In the genomic region with DNA sequence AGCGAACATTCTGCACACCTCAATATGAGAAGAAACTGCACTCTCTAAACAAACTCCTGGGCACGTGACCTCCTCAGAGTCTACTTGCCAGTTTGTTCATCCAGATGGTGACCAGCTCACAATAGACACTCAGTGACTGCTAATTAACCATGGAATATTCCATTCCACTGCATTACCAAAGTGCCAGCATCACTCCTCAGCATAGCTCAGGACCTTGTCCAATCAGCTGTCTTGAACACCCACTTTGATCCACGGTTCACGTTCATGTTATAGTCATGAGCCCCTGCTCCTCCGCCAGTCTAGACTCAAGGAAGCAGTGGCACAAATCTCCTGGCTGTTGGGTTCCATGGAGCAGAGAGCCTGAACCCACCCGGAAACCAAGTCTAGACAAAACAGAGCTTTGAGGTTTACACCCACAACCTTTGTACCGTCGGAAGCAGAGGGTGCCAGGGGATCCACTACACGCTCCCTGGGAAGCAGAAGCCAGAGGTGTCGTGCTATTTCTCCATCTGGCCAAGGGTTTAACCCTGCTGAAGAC, we compare ENCODE assay signal across 11 cellular contexts.
DNase-seq lines count a peak whose midpoint lies in the region; ATAC-seq, FAIRE-seq and TF ChIP-seq lines count a peak whose summit lies in the region.
"Had no signal": no experiment of that assay in that cellular context is flagged by ENCODE, and none has a peak within 500 bp of the region (broad histone marks: within the 10 kb centered on the region; RNA-seq: fewer than 3 reads in every experiment).

No MANE protein-coding gene starts in this region.

- H4K8ac ChIP-seq in IMR-90 (ENCODE audit: low read depth in 2 of 2, low read length in 2 of 2) = no peak overlapping the region; a peak in 1 of 4 replicates

- no peak overlapping the region for H4K5ac ChIP-seq in IMR-90 (ENCODE audit: low read depth, low read length)

- dilution Hi-C loops in IMR-90 (cut with HindIII; ENCODE audit: low sequenced_read_pairs, unreplicated experiment) = no loop called here

- peak; percentile 57 for DNase-seq in Ammon's horn (ENCODE audit: low spot score)
- DNase-seq in IMR-90 = no peak
- no peak for DNase-seq in activated naive CD4-positive, alpha-beta T cell treated with anti-CD3 and anti-CD28 coated beads, Interleukin-2, amount 10 ng/mL, durations not matched to agents 7 days and 5 days
- no peak for DNase-seq in naive B cell
- DNase-seq in GM10248 (ENCODE audit: extremely low spot score) = no peak
- DNase-seq in GM12892 (ENCODE audit: insufficient read length) = no peak
- no peak for DNase-seq in SHP77 (lab: John Stamatoyannopoulos, UW)
- DNase-seq: Calu3 had no signal

- H3K79me1 ChIP-seq in IMR-90 (ENCODE audit: low read depth in 1 of 2, low read length in 2 of 2) = 0 out of 4 replicates have a peak, but pooled peaks cover 0 to 2% of the 10 kb centered on the region in 2 experiments

- no peak overlapping the region for H3K27ac ChIP-seq in IMR-90 (ENCODE audit: insufficient read depth, low read length)
- H3K27ac ChIP-seq: neural progenitor cell had no signal

- CTCF ChIA-PET in IMR-90 (lab: Yijun Ruan, JAX) (no interaction called here), GM10248 (lab: Yijun Ruan, JAX) (interaction anchor here (0.9 to 2.4 kb wide), 8 partner anchors 11 to 282 kb away, joined by 3 to 13 read pairs (median 4); no protein-coding TSS in a partner anchor)
- CTCF ChIA-PET in activated naive CD4-positive, alpha-beta T cell treated with anti-CD3 and anti-CD28 coated beads, Interleukin-2, amount 10 ng/mL, durations not matched to agents 7 days and 5 days (lab: Charles Lee) = interaction anchor here (1.0 to 1.2 kb wide), 2 partner anchors 12 to 282 kb away, joined by 3 read pairs; no protein-coding TSS in a partner anchor

- H3K36me3 Mint-ChIP-seq in activated naive CD4-positive, alpha-beta T cell treated with anti-CD3 and anti-CD28 coated beads, Interleukin-2, amount 10 ng/mL, durations not matched to agents 7 days and 5 days = no peaks in the 10 kb centered on the region
- no peaks in the 10 kb centered on the region for H3K36me3 Mint-ChIP-seq in naive B cell
- H3K36me3 Mint-ChIP-seq: neural progenitor cell had no signal

- TF ChIP-seq CTCF in IMR-90 (conservative IDR thresholded peaks at IDR 0.05; ENCODE audit: low read depth, low read length) = no peak
- no peak for TF ChIP-seq CTCF in GM10248 (IDR thresholded peaks at IDR 0.05; ENCODE audit: control extremely low read depth, extremely low read depth, low read depth, missing control alignments)

- H3K56ac ChIP-seq in IMR-90 (ENCODE audit: extremely low read depth, insufficient read depth, low read length) = no peak overlapping the region

- no peak overlapping the region for H3K18ac ChIP-seq in IMR-90 (ENCODE audit: low read depth, low read length)

- TF ChIP-seq RAD21 in IMR-90 (IDR thresholded peaks at IDR 0.05; ENCODE audit: low read length) = no peak

- H3K27me3 ChIP-seq in IMR-90 (ENCODE audit: control insufficient read depth, insufficient read depth, low read length) = no peaks in the 10 kb centered on the region
- H3K27me3 ChIP-seq: neural progenitor cell had no signal

- H3K9me3 ChIP-seq in IMR-90 (ENCODE audit: control insufficient read depth, insufficient read depth, low read length) = no peaks in the 10 kb centered on the region

- in situ Hi-C loops in IMR-90 (cut with MboI; ENCODE audit: low sequenced_read_pairs) = no loop called here

- no peak overlapping the region for H3K4me3 Mint-ChIP-seq in activated naive CD4-positive, alpha-beta T cell treated with anti-CD3 and anti-CD28 coated beads, Interleukin-2, amount 10 ng/mL, durations not matched to agents 7 days and 5 days
- peak overlapping the region in 5 of 8 donors; percentile 45 to 81 (median 66) for H3K4me3 Mint-ChIP-seq in naive B cell
- H3K4me3 Mint-ChIP-seq: neural progenitor cell had no signal

- ATAC-seq in IMR-90 (ENCODE audit: low read depth) (no peak), naive B cell (ENCODE audit: low read depth in 2 of 2) (no peak), HG02884 (IDR thresholded peaks at IDR 0.05; ENCODE audit: unreplicated experiment) (no peak)
- ATAC-seq: HCT116 had no signal

- intact Hi-C loops in IMR-90 (cut with micrococcal nuclease) = no loop called here

- H2BK5ac ChIP-seq in IMR-90 (ENCODE audit: low read depth, low read length, poor library complexity, severe bottlenecking) = no peak overlapping the region

- no peak overlapping the region for H3K23ac ChIP-seq in IMR-90 (ENCODE audit: low read depth, low read length)

- H2AK9ac ChIP-seq in IMR-90 (replicated peaks; ENCODE audit: low read depth, low read length, poor library complexity) = no peak overlapping the region

- H4K20me1 ChIP-seq in IMR-90 (ENCODE audit: insufficient read depth, low read length) = no peaks in the 10 kb centered on the region

- H3K9me1 ChIP-seq in IMR-90 (ENCODE audit: insufficient read depth, low read length) = peaks cover 30% of the 10 kb centered on the region

- H3K4me1 ChIP-seq in IMR-90 (ENCODE audit: control insufficient read depth, insufficient read depth, low read length) = peaks cover 29% of the 10 kb centered on the region

- H4K91ac ChIP-seq in IMR-90 (ENCODE audit: insufficient read depth, low read depth, low read length) = peak overlapping the region; percentile 23

- peak overlapping the region; percentile 43; the same call in 1 of the 3 replicates for H2BK15ac ChIP-seq in IMR-90 (ENCODE audit: low read depth, low read length)

- H3K14ac ChIP-seq in IMR-90 (replicated peaks; ENCODE audit: low read depth, low read length) = 0 out of 2 replicates have a peak overlapping the region, but pooled peaks have one; percentile 8

- no peak overlapping the region for H3K4me3 ChIP-seq in IMR-90 (ENCODE audit: insufficient read depth, low read depth, low read length)
- H3K4me3 ChIP-seq: neural progenitor cell had no signal

- no TSS peak for BruUV-seq in IMR-90 (replicated peaks; lab: Mats Ljungman, UMichigan)

- H3K9me3 Mint-ChIP-seq in activated naive CD4-positive, alpha-beta T cell treated with anti-CD3 and anti-CD28 coated beads, Interleukin-2, amount 10 ng/mL, durations not matched to agents 7 days and 5 days = no peaks in the 10 kb centered on the region
- no peaks in the 10 kb centered on the region for H3K9me3 Mint-ChIP-seq in naive B cell

- no peaks in the 10 kb centered on the region for H3K36me3 ChIP-seq in IMR-90 (ENCODE audit: control insufficient read depth, insufficient read depth, low read length)
- H3K36me3 ChIP-seq: neural progenitor cell had no signal

- TF ChIP-seq POLR2A in IMR-90 (IDR thresholded peaks at IDR 0.05; ENCODE audit: low read depth, low read length) (no peak), GM12892 (IDR thresholded peaks at IDR 0.05; ENCODE audit: low read depth, low read length) (no peak)

- H3K4me1 Mint-ChIP-seq in activated naive CD4-positive, alpha-beta T cell treated with anti-CD3 and anti-CD28 coated beads, Interleukin-2, amount 10 ng/mL, durations not matched to agents 7 days and 5 days = peaks cover 36% of the 10 kb centered on the region
- peaks cover 54 to 94% (median 74%) of the 10 kb centered on the region in 3 donors for H3K4me1 Mint-ChIP-seq in naive B cell

- peak overlapping the region; percentile 99 for H2BK120ac ChIP-seq in IMR-90 (ENCODE audit: low read depth, low read length)

- FAIRE-seq in GM12892 (lab: Jason Lieb, UNC) = no peak

- H2BK20ac ChIP-seq in IMR-90 (ENCODE audit: low read depth, low read length) = peak overlapping the region; percentile 54; the same call in 1 of the 2 replicates

- peak overlapping the region; percentile 96 for H3K4ac ChIP-seq in IMR-90 (ENCODE audit: low read depth, low read length)

- peaks cover 14% of the 10 kb centered on the region for H3K27me3 Mint-ChIP-seq in activated naive CD4-positive, alpha-beta T cell treated with anti-CD3 and anti-CD28 coated beads, Interleukin-2, amount 10 ng/mL, durations not matched to agents 7 days and 5 days
- H3K27me3 Mint-ChIP-seq in naive B cell = no peaks in the 10 kb centered on the region

- H3K27ac Mint-ChIP-seq in activated naive CD4-positive, alpha-beta T cell treated with anti-CD3 and anti-CD28 coated beads, Interleukin-2, amount 10 ng/mL, durations not matched to agents 7 days and 5 days = peak overlapping the region; percentile 78
- H3K27ac Mint-ChIP-seq in naive B cell = peak overlapping the region; percentile 87 to 98 (median 93)

- H3K9ac ChIP-seq in IMR-90 (ENCODE audit: low read depth, low read length) = no peak overlapping the region
- H3K9ac ChIP-seq: neural progenitor cell had no signal

- H2AK5ac ChIP-seq in IMR-90 (ENCODE audit: low read depth, low read length) = peak overlapping the region; percentile 91

- 96% methylated on average over 3 of the region's 10 CpGs; no CpG with 5 or more reads in 1 of the 2 experiments for WGBS in IMR-90 (ENCODE audit: extremely low coverage in 2 of 2, insufficient read length in 1 of 2), 2 experiments

- H2AFZ ChIP-seq in IMR-90 (replicated peaks; ENCODE audit: low read length, poor library complexity) = no peak overlapping the region
- H2AFZ ChIP-seq: neural progenitor cell had no signal

- H3K4me2 ChIP-seq in IMR-90 (ENCODE audit: low read depth, low read length) = no peak overlapping the region
- H3K4me2 ChIP-seq: neural progenitor cell had no signal

- POLR2A ChIA-PET in IMR-90 (lab: Charles Lee; ENCODE audit: unreplicated experiment) (no interaction called here), GM10248 (lab: Yijun Ruan, JAX) (no interaction called here)

TF ChIP-seq in IMR-90, 13 proteins besides CTCF, POLR2A, EP300 and RAD21 (continues in another document):
- no peak for TF ChIP-seq MXI1 (IDR thresholded peaks at IDR 0.05; ENCODE audit: borderline replicate concordance, low read depth, low read length)
- TF ChIP-seq BHLHE40 (IDR thresholded peaks at IDR 0.05; ENCODE audit: low read depth, low read length) = no peak
- no peak for TF ChIP-seq FOS (IDR thresholded peaks at IDR 0.05; ENCODE audit: low read depth, low read length)
- TF ChIP-seq CEBPB (IDR thresholded peaks at IDR 0.05; ENCODE audit: low read depth, low read length) = no peak
- TF ChIP-seq SMC3 (IDR thresholded peaks at IDR 0.05; ENCODE audit: low read depth, low read length) = no peak
- TF ChIP-seq, protein P1, sequence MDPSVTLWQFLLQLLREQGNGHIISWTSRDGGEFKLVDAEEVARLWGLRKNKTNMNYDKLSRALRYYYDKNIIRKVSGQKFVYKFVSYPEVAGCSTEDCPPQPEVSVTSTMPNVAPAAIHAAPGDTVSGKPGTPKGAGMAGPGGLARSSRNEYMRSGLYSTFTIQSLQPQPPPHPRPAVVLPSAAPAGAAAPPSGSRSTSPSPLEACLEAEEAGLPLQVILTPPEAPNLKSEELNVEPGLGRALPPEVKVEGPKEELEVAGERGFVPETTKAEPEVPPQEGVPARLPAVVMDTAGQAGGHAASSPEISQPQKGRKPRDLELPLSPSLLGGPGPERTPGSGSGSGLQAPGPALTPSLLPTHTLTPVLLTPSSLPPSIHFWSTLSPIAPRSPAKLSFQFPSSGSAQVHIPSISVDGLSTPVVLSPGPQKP (IDR thresholded peaks at IDR 0.05; ENCODE audit: borderline replicate concordance, low read depth, low read length) = no peak
- TF ChIP-seq CHD1 (IDR thresholded peaks at IDR 0.05; ENCODE audit: low read depth, low read length) = no peak
- TF ChIP-seq MAZ (IDR thresholded peaks at IDR 0.05; ENCODE audit: borderline replicate concordance, low read depth, low read length) = no peak
- TF ChIP-seq RFX5 (IDR thresholded peaks at IDR 0.05; ENCODE audit: low read depth, low read length) = no peak
- TF ChIP-seq NFE2L2 (IDR thresholded peaks at IDR 0.05; ENCODE audit: low read depth, low read length) = no peak
